In genomic region chr3:186268616-186269448, GRCh38 we compare ENCODE assay signal across 12 cellular contexts.
A peak's percentile ranks its signal among the peaks of the same experiment; 100 is the strongest.
DNase-seq lines count a peak whose midpoint lies in the region; TF ChIP-seq lines count a peak whose summit lies in the region.
"Had no signal": no experiment of that assay in that cellular context is flagged by ENCODE, and none has a peak within 500 bp of the region (broad histone marks: within the 10 kb centered on the region; RNA-seq: fewer than 3 reads in every experiment).

No MANE protein-coding gene starts in this region.

- no peak overlapping the region for H3K4me3 Mint-ChIP-seq in activated T-helper 1 cell treated with anti-CD3 and anti-CD28 coated beads, Interleukin-12 subunit alpha, Interleukin-12 subunit beta, Interleukin-2, Interleukin-4 antibody, amounts not matched to agents 30 ng/mL and 10 ng/mL and 1 ng/mL, durations not matched to agents 14 hours and 24 hours and 36 hours

- H3K79me2 ChIP-seq in parathyroid adenoma = no peaks in the 10 kb centered on the region

- H3K9me3 Mint-ChIP-seq in activated T-helper 1 cell treated with anti-CD3 and anti-CD28 coated beads, Interleukin-12 subunit alpha, Interleukin-12 subunit beta, Interleukin-2, Interleukin-4 antibody, amounts not matched to agents 30 ng/mL and 10 ng/mL and 1 ng/mL, durations not matched to agents 14 hours and 24 hours and 36 hours = no peaks in the 10 kb centered on the region

- H2AFZ ChIP-seq in parathyroid adenoma = no peak overlapping the region

- H3K4me1 Mint-ChIP-seq in activated T-helper 1 cell treated with anti-CD3 and anti-CD28 coated beads, Interleukin-12 subunit alpha, Interleukin-12 subunit beta, Interleukin-2, Interleukin-4 antibody, amounts not matched to agents 30 ng/mL and 10 ng/mL and 1 ng/mL, durations not matched to agents 14 hours and 24 hours and 36 hours (ENCODE audit: low read depth) = no peaks in the 10 kb centered on the region

- DNase-seq in NCI-H2227 (lab: John Stamatoyannopoulos, UW; ENCODE audit: unreplicated experiment) = peak; percentile 15
- DNase-seq in NCI-H2227 treated with DMSO at 0.1 percent for 48 hours (lab: John Stamatoyannopoulos, UW) = no peak
- DNase-seq in NB4 (ENCODE audit: low read depth) = peak; percentile 31
- DNase-seq in ecto neural progenitor cell (ENCODE audit: low spot score) = peak; percentile 60
- DNase-seq in activated T-helper 1 cell treated with anti-CD3 and anti-CD28 coated beads, Interleukin-12 subunit alpha, Interleukin-12 subunit beta, Interleukin-2, Interleukin-4 antibody, amounts not matched to agents 30 ng/mL and 10 ng/mL and 1 ng/mL, durations not matched to agents 14 hours and 24 hours and 36 hours (ENCODE audit: low spot score) = no peak
- DNase-seq in T-helper 1 cell = no peak
- DNase-seq in NCI-H345 (lab: John Stamatoyannopoulos, UW) = no peak
- DNase-seq: colonic mucosa, KG1, kidney glomerular epithelial cell had no signal

- H3K4me3 ChIP-seq in NB4 (ENCODE audit: low read depth, low read length) (no peak overlapping the region), parathyroid adenoma (ENCODE audit: low read depth, low read length) (no peak overlapping the region)
- H3K4me3 ChIP-seq: colonic mucosa, SJCRH30 had no signal

- no peak overlapping the region for H3K27ac ChIP-seq in parathyroid adenoma
- H3K27ac ChIP-seq: colonic mucosa, SJCRH30 had no signal

- peaks cover 10% of the 10 kb centered on the region for H3K27me3 Mint-ChIP-seq in activated T-helper 1 cell treated with anti-CD3 and anti-CD28 coated beads, Interleukin-12 subunit alpha, Interleukin-12 subunit beta, Interleukin-2, Interleukin-4 antibody, amounts not matched to agents 30 ng/mL and 10 ng/mL and 1 ng/mL, durations not matched to agents 14 hours and 24 hours and 36 hours (ENCODE audit: insufficient read depth)

- no peaks in the 10 kb centered on the region for H3K9me3 ChIP-seq in parathyroid adenoma (ENCODE audit: control insufficient read depth, low read length)
- H3K9me3 ChIP-seq: colonic mucosa, SJCRH30 had no signal

- H3K4me1 ChIP-seq in parathyroid adenoma = no peaks in the 10 kb centered on the region
- H3K4me1 ChIP-seq: colonic mucosa, SJCRH30 had no signal

- no peak overlapping the region for H3K9ac ChIP-seq in parathyroid adenoma

- no peaks in the 10 kb centered on the region for H3K27me3 ChIP-seq in parathyroid adenoma (ENCODE audit: control insufficient read depth, insufficient read depth, low read length)
- H3K27me3 ChIP-seq: colonic mucosa, SJCRH30 had no signal

- H3K36me3 Mint-ChIP-seq in activated T-helper 1 cell treated with anti-CD3 and anti-CD28 coated beads, Interleukin-12 subunit alpha, Interleukin-12 subunit beta, Interleukin-2, Interleukin-4 antibody, amounts not matched to agents 30 ng/mL and 10 ng/mL and 1 ng/mL, durations not matched to agents 14 hours and 24 hours and 36 hours (ENCODE audit: low read depth) = no peaks in the 10 kb centered on the region

- TF ChIP-seq POLR2A in NB4 (IDR thresholded peaks at IDR 0.05; ENCODE audit: extremely low read depth, insufficient read length) = no peak

- H3K36me3 ChIP-seq in parathyroid adenoma (ENCODE audit: control insufficient read depth, insufficient read depth, low read length) = no peaks in the 10 kb centered on the region
- H3K36me3 ChIP-seq: colonic mucosa, SJCRH30 had no signal

- intact Hi-C loops in activated T-helper 1 cell treated with anti-CD3 and anti-CD28 coated beads, Interleukin-12 subunit alpha, Interleukin-12 subunit beta, Interleukin-2, Interleukin-4 antibody, amounts not matched to agents 30 ng/mL and 10 ng/mL and 1 ng/mL, durations not matched to agents 14 hours and 24 hours and 36 hours (cut with micrococcal nuclease) = no loop called here

- H3K4me2 ChIP-seq in parathyroid adenoma (ENCODE audit: low read length) = no peak overlapping the region

- TF ChIP-seq CTCF in NB4 (IDR thresholded peaks at IDR 0.05; ENCODE audit: low read depth, low read length) (peak; percentile 25), parathyroid adenoma (IDR thresholded peaks at IDR 0.05) (peak; percentile 17)

- no peak overlapping the region for H3K27ac Mint-ChIP-seq in activated T-helper 1 cell treated with anti-CD3 and anti-CD28 coated beads, Interleukin-12 subunit alpha, Interleukin-12 subunit beta, Interleukin-2, Interleukin-4 antibody, amounts not matched to agents 30 ng/mL and 10 ng/mL and 1 ng/mL, durations not matched to agents 14 hours and 24 hours and 36 hours

Comparison
In these comparisons a context has a peak if more than half of its experiments do, and no peak if none do; other contexts are left out.
1. DNase-seq: peak in NCI-H2227 (single experiment), NB4 (single experiment) and ecto neural progenitor cell (single experiment); none in NCI-H2227 treated with DMSO at 0.1 percent for 48 hours (single experiment), activated T-helper 1 cell treated with anti-CD3 and anti-CD28 coated beads, Interleukin-12 subunit alpha, Interleukin-12 subunit beta, Interleukin-2, Interleukin-4 antibody, amounts not matched to agents 30 ng/mL and 10 ng/mL and 1 ng/mL, durations not matched to agents 14 hours and 24 hours and 36 hours (single experiment), T-helper 1 cell (0 of 5) and NCI-H345 (single experiment).